ENCODE assay signal across 1 cellular context in genomic region chr1:167258858-167259257, GRCh38.
TF ChIP-seq lines count a peak whose summit lies in the region.

No MANE protein-coding gene starts in this region.

TF ChIP-seq in HepG2, 621 proteins besides CTCF, POLR2A, EP300 and RAD21 (continued from another document):
- TF ChIP-seq HMGXB3 (CRISPR knock-in tag; IDR thresholded peaks at IDR 0.05; ENCODE audit: borderline replicate concordance) = no peak
- no peak for TF ChIP-seq TGIF2 (CRISPR knock-in tag; IDR thresholded peaks at IDR 0.05)
- no peak for TF ChIP-seq ZFP37 (CRISPR knock-in tag; IDR thresholded peaks at IDR 0.05; ENCODE audit: borderline replicate concordance)
- TF ChIP-seq ZNF253 (CRISPR knock-in tag; IDR thresholded peaks at IDR 0.05; ENCODE audit: borderline replicate concordance) = no peak
- no peak for TF ChIP-seq BCL3 (CRISPR knock-in tag; IDR thresholded peaks at IDR 0.05)
- no peak for TF ChIP-seq KDM1A (CRISPR knock-in tag; IDR thresholded peaks at IDR 0.05)
- TF ChIP-seq ZNF432 (CRISPR knock-in tag; IDR thresholded peaks at IDR 0.05; ENCODE audit: borderline replicate concordance) = no peak
- TF ChIP-seq E2F5 (CRISPR knock-in tag; conservative IDR thresholded peaks at IDR 0.05) = no peak
- TF ChIP-seq TEAD3 (CRISPR knock-in tag; optimal IDR thresholded peaks at IDR 0.05; ENCODE audit: borderline replicate concordance) = no peak
- TF ChIP-seq TFE3 (CRISPR knock-in tag; IDR thresholded peaks at IDR 0.05) = no peak
- no peak for TF ChIP-seq ZBED4 (CRISPR knock-in tag; IDR thresholded peaks at IDR 0.05; ENCODE audit: borderline replicate concordance)
- no peak for TF ChIP-seq ZNF670 (CRISPR knock-in tag; IDR thresholded peaks at IDR 0.05; ENCODE audit: borderline replicate concordance)
- TF ChIP-seq ZNF224 (CRISPR knock-in tag; IDR thresholded peaks at IDR 0.05) = no peak
- no peak for TF ChIP-seq SP5 (CRISPR knock-in tag; IDR thresholded peaks at IDR 0.05; ENCODE audit: borderline replicate concordance, low read depth)
- no peak for TF ChIP-seq SCMH1 (CRISPR knock-in tag; IDR thresholded peaks at IDR 0.05; ENCODE audit: borderline replicate concordance)
TF ChIP-seq in HepG2: peak in this region for 0.
